In the genomic region with DNA sequence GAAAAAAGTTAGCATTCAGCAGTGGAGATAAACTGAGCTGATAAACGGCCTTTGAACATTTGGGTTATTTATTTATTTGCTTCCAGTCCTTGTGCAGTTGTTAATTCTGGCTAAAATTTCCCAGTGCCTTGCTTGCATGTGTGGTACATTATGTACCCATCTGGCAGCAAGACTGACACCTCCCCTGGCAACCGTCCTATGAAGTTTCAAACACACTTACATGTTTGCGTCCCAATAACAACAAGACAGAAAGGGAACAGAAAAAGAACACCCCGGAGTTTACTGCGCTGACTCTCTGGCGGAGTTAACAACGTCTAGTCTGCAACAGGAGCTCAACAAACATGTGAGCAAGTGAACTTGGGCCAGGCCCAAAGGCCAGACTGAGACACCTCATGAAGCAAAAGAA, we compare ENCODE assay signal across 1 cellular context.
A peak's percentile ranks its signal among the peaks of the same experiment; 100 is the strongest.
TF ChIP-seq lines count a peak whose summit lies in the region.

No MANE protein-coding gene starts in this region.

TF ChIP-seq in HepG2, 621 proteins besides CTCF, POLR2A, EP300 and RAD21:
- TF ChIP-seq ZNF543 (CRISPR knock-in tag; IDR thresholded peaks at IDR 0.05) = no peak
- no peak for TF ChIP-seq ZNF232 (CRISPR knock-in tag; IDR thresholded peaks at IDR 0.05; ENCODE audit: borderline replicate concordance)
- no peak for TF ChIP-seq ATF7 (IDR thresholded peaks at IDR 0.05)
- no peak for TF ChIP-seq ATF7 (CRISPR knock-in tag; IDR thresholded peaks at IDR 0.05)
- TF ChIP-seq PAX8 (CRISPR knock-in tag; IDR thresholded peaks at IDR 0.05; ENCODE audit: borderline replicate concordance) = no peak
- no peak for TF ChIP-seq ZBTB20 (CRISPR knock-in tag; IDR thresholded peaks at IDR 0.05; ENCODE audit: borderline replicate concordance, low read depth)
- TF ChIP-seq, protein P1, sequence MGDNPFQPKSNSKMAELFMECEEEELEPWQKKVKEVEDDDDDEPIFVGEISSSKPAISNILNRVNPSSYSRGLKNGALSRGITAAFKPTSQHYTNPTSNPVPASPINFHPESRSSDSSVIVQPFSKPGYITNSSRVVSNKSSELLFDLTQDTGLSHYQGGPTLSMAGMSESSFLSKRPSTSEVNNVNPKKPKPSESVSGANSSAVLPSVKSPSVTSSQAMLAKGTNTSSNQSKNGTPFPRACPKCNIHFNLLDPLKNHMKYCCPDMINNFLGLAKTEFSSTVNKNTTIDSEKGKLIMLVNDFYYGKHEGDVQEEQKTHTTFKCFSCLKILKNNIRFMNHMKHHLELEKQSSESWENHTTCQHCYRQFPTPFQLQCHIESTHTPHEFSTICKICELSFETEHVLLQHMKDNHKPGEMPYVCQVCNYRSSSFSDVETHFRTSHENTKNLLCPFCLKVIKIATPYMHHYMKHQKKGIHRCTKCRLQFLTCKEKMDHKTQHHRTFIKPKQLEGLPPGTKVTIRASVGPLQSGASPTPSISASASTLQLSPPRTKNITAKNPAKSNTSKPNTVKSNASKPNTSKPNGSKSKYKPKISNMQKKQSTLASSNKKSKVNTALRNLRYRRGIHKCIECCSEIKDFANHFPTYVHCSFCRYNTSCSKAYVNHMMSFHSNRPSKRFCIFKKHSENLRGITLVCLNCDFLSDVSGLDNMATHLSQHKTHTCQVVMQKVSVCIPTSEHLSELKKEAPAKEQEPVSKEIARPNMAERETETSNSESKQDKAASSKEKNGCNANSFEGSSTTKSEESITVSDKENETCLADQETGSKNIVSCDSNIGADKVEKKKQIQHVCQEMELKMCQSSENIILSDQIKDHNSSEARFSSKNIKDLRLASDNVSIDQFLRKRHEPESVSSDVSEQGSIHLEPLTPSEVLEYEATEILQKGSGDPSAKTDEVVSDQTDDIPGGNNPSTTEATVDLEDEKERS (CRISPR knock-in tag; IDR thresholded peaks at IDR 0.05) = no peak
- TF ChIP-seq, protein P2, sequence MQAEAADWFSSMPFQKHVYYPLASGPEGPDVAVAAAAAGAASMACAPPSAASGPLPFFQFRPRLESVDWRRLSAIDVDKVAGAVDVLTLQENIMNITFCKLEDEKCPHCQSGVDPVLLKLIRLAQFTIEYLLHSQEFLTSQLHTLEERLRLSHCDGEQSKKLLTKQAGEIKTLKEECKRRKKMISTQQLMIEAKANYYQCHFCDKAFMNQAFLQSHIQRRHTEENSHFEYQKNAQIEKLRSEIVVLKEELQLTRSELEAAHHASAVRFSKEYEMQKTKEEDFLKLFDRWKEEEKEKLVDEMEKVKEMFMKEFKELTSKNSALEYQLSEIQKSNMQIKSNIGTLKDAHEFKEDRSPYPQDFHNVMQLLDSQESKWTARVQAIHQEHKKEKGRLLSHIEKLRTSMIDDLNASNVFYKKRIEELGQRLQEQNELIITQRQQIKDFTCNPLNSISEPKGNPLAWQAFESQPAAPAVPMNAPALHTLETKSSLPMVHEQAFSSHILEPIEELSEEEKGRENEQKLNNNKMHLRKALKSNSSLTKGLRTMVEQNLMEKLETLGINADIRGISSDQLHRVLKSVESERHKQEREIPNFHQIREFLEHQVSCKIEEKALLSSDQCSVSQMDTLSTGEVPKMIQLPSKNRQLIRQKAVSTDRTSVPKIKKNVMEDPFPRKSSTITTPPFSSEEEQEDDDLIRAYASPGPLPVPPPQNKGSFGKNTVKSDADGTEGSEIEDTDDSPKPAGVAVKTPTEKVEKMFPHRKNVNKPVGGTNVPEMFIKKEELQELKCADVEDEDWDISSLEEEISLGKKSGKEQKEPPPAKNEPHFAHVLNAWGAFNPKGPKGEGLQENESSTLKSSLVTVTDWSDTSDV (CRISPR knock-in tag; IDR thresholded peaks at IDR 0.05) = no peak
- no peak for TF ChIP-seq CHD2 (IDR thresholded peaks at IDR 0.05; ENCODE audit: low read depth, low read length)
- TF ChIP-seq, protein P3, sequence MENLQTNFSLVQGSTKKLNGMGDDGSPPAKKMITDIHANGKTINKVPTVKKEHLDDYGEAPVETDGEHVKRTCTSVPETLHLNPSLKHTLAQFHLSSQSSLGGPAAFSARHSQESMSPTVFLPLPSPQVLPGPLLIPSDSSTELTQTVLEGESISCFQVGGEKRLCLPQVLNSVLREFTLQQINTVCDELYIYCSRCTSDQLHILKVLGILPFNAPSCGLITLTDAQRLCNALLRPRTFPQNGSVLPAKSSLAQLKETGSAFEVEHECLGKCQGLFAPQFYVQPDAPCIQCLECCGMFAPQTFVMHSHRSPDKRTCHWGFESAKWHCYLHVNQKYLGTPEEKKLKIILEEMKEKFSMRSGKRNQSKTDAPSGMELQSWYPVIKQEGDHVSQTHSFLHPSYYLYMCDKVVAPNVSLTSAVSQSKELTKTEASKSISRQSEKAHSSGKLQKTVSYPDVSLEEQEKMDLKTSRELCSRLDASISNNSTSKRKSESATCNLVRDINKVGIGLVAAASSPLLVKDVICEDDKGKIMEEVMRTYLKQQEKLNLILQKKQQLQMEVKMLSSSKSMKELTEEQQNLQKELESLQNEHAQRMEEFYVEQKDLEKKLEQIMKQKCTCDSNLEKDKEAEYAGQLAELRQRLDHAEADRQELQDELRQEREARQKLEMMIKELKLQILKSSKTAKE (CRISPR knock-in tag; IDR thresholded peaks at IDR 0.05; ENCODE audit: borderline replicate concordance) = no peak
- TF ChIP-seq, protein P4, sequence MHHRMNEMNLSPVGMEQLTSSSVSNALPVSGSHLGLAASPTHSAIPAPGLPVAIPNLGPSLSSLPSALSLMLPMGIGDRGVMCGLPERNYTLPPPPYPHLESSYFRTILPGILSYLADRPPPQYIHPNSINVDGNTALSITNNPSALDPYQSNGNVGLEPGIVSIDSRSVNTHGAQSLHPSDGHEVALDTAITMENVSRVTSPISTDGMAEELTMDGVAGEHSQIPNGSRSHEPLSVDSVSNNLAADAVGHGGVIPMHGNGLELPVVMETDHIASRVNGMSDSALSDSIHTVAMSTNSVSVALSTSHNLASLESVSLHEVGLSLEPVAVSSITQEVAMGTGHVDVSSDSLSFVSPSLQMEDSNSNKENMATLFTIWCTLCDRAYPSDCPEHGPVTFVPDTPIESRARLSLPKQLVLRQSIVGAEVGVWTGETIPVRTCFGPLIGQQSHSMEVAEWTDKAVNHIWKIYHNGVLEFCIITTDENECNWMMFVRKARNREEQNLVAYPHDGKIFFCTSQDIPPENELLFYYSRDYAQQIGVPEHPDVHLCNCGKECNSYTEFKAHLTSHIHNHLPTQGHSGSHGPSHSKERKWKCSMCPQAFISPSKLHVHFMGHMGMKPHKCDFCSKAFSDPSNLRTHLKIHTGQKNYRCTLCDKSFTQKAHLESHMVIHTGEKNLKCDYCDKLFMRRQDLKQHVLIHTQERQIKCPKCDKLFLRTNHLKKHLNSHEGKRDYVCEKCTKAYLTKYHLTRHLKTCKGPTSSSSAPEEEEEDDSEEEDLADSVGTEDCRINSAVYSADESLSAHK (CRISPR knock-in tag; IDR thresholded peaks at IDR 0.05; ENCODE audit: borderline replicate concordance) = no peak
- TF ChIP-seq ZNF629 (CRISPR knock-in tag; conservative IDR thresholded peaks at IDR 0.05) = peak; percentile 43
- TF ChIP-seq NFKBIZ (CRISPR knock-in tag; IDR thresholded peaks at IDR 0.05) = no peak
- TF ChIP-seq MAFK (conservative IDR thresholded peaks at IDR 0.05 in 1 of 2, IDR thresholded peaks at IDR 0.05 in 1 of 2; ENCODE audit: low read length in 2 of 2) = 0 out of 4 replicates have a peak, but pooled peaks of 1 of the 2 experiments have one; percentile 13
- TF ChIP-seq HNF4A (CRISPR knock-in tag; IDR thresholded peaks at IDR 0.05) = peak; percentile 69
- TF ChIP-seq ZKSCAN5 (CRISPR knock-in tag; IDR thresholded peaks at IDR 0.05) = no peak
- no peak for TF ChIP-seq CEBPB (IDR thresholded peaks at IDR 0.05; ENCODE audit: borderline replicate concordance, low read depth, low read length)
- no peak for TF ChIP-seq SSRP1 (CRISPR knock-in tag; IDR thresholded peaks at IDR 0.05)
- TF ChIP-seq, protein P5, sequence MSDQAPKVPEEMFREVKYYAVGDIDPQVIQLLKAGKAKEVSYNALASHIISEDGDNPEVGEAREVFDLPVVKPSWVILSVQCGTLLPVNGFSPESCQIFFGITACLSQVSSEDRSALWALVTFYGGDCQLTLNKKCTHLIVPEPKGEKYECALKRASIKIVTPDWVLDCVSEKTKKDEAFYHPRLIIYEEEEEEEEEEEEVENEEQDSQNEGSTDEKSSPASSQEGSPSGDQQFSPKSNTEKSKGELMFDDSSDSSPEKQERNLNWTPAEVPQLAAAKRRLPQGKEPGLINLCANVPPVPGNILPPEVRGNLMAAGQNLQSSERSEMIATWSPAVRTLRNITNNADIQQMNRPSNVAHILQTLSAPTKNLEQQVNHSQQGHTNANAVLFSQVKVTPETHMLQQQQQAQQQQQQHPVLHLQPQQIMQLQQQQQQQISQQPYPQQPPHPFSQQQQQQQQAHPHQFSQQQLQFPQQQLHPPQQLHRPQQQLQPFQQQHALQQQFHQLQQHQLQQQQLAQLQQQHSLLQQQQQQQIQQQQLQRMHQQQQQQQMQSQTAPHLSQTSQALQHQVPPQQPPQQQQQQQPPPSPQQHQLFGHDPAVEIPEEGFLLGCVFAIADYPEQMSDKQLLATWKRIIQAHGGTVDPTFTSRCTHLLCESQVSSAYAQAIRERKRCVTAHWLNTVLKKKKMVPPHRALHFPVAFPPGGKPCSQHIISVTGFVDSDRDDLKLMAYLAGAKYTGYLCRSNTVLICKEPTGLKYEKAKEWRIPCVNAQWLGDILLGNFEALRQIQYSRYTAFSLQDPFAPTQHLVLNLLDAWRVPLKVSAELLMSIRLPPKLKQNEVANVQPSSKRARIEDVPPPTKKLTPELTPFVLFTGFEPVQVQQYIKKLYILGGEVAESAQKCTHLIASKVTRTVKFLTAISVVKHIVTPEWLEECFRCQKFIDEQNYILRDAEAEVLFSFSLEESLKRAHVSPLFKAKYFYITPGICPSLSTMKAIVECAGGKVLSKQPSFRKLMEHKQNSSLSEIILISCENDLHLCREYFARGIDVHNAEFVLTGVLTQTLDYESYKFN (CRISPR knock-in tag; conservative IDR thresholded peaks at IDR 0.05) = 0 out of 2 replicates have a peak, but pooled peaks have one; percentile 21
- TF ChIP-seq HNF4G (IDR thresholded peaks at IDR 0.05; ENCODE audit: borderline replicate concordance, low read depth, low read length) = 0 out of 2 replicates have a peak, but pooled peaks have one; percentile 26
- TF ChIP-seq HNF4G (CRISPR knock-in tag; IDR thresholded peaks at IDR 0.05; ENCODE audit: borderline replicate concordance, low read depth) = no peak
- TF ChIP-seq NFYC (CRISPR knock-in tag; IDR thresholded peaks at IDR 0.05) = no peak
- TF ChIP-seq ZNF674 (CRISPR knock-in tag; IDR thresholded peaks at IDR 0.05; ENCODE audit: low read depth) = no peak
- TF ChIP-seq ZNF7 (CRISPR knock-in tag; IDR thresholded peaks at IDR 0.05) = no peak
- no peak for TF ChIP-seq SRSF9 (IDR thresholded peaks at IDR 0.05; ENCODE audit: borderline replicate concordance, insufficient read depth, low read depth, low read length, poor library complexity, severe bottlenecking)
- TF ChIP-seq ARNT (IDR thresholded peaks at IDR 0.05) = no peak
- TF ChIP-seq TAF1 (CRISPR knock-in tag; IDR thresholded peaks at IDR 0.05) = no peak
- TF ChIP-seq KLF15 (CRISPR knock-in tag; IDR thresholded peaks at IDR 0.05; ENCODE audit: borderline replicate concordance) = no peak
- TF ChIP-seq, protein P6, sequence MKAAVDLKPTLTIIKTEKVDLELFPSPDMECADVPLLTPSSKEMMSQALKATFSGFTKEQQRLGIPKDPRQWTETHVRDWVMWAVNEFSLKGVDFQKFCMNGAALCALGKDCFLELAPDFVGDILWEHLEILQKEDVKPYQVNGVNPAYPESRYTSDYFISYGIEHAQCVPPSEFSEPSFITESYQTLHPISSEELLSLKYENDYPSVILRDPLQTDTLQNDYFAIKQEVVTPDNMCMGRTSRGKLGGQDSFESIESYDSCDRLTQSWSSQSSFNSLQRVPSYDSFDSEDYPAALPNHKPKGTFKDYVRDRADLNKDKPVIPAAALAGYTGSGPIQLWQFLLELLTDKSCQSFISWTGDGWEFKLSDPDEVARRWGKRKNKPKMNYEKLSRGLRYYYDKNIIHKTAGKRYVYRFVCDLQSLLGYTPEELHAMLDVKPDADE (CRISPR knock-in tag; IDR thresholded peaks at IDR 0.05) = no peak
- 0 out of 2 replicates have a peak, but pooled peaks have one; percentile 30 for TF ChIP-seq ZFX (CRISPR knock-in tag; IDR thresholded peaks at IDR 0.05; ENCODE audit: low read depth)
- TF ChIP-seq SALL1 (CRISPR knock-in tag; IDR thresholded peaks at IDR 0.05) = 0 out of 2 replicates have a peak, but pooled peaks have one; percentile 12
- TF ChIP-seq, protein P7, sequence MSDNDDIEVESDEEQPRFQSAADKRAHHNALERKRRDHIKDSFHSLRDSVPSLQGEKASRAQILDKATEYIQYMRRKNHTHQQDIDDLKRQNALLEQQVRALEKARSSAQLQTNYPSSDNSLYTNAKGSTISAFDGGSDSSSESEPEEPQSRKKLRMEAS (IDR thresholded peaks at IDR 0.05) = no peak
- TF ChIP-seq, protein P8, sequence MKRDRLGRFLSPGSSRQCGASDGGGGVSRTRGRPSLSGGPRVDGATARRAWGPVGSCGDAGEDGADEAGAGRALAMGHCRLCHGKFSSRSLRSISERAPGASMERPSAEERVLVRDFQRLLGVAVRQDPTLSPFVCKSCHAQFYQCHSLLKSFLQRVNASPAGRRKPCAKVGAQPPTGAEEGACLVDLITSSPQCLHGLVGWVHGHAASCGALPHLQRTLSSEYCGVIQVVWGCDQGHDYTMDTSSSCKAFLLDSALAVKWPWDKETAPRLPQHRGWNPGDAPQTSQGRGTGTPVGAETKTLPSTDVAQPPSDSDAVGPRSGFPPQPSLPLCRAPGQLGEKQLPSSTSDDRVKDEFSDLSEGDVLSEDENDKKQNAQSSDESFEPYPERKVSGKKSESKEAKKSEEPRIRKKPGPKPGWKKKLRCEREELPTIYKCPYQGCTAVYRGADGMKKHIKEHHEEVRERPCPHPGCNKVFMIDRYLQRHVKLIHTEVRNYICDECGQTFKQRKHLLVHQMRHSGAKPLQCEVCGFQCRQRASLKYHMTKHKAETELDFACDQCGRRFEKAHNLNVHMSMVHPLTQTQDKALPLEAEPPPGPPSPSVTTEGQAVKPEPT (CRISPR knock-in tag; IDR thresholded peaks at IDR 0.05; ENCODE audit: low read depth) = no peak
